ENCODE assay signal across 8 cellular contexts in the genomic region with DNA sequence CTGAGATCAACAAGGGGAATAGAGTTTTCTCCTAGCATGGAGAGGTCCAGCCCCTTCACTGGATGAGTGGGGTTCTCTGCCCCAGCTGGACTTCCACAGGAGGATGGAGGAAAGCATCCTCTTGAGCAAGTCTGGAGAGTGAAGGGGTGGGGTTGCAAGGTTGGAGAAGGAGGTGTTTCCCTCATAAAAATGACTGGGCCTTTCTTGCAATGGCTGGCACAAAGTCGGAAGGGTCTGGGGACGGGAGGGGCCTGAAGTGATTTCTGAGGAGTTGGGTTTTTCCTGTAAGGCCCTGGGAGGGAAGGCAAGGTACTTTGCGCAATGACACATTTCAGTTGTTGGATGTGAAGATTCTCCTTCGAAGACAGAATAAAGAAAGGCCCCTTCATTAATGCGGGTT. TPM values are rescaled to one million over a fixed set of nuclear protein-coding genes. Genes with fewer than 3 reads are reported as not detected.
DNase-seq lines count a peak whose midpoint lies in the region; ATAC-seq lines count a peak whose summit lies in the region.

No MANE protein-coding gene starts in this region.

- DNase-seq in astrocyte of the hippocampus (ENCODE audit: low read depth, low spot score) (peak; percentile 7), immature natural killer cell (no peak), NCI-H2081 (lab: John Stamatoyannopoulos, UW) (no peak), NCI-H1694 treated with DMSO at 0.1 percent for 48 hours (lab: John Stamatoyannopoulos, UW) (no peak), SIG-M5 treated with dmso at 0.1 percent for 504 hours (lab: John Stamatoyannopoulos, UW; ENCODE audit: unreplicated experiment) (no peak)
- no peak for DNase-seq in stimulated activated effector memory CD8-positive, alpha-beta T cell treated with anti-CD3 and anti-CD28 coated beads, Interleukin-12 subunit alpha, Interleukin-12 subunit beta, amount 100 ng/mL, for 72 hours (ENCODE audit: low spot score in 2 of 2)

- 22% methylated on average over 5 of the region's 5 CpGs for WGBS in HUES64

- H3K4me1 Mint-ChIP-seq in immature natural killer cell, result peaks cover 26 to 35% of the 10 kb centered on the region in 2 donors
- H3K4me1 Mint-ChIP-seq in stimulated activated effector memory CD8-positive, alpha-beta T cell treated with anti-CD3 and anti-CD28 coated beads, Interleukin-12 subunit alpha, Interleukin-12 subunit beta, amount 100 ng/mL, for 72 hours, result peaks cover 23% of the 10 kb centered on the region

- no peaks in the 10 kb centered on the region for H3K36me3 ChIP-seq in HUES64 (ENCODE audit: insufficient read depth, low read length)

- H3K27me3 ChIP-seq in HUES64 (ENCODE audit: insufficient read depth, low read length), result no peaks in the 10 kb centered on the region

- ATAC-seq in stimulated activated effector memory CD8-positive, alpha-beta T cell treated with anti-CD3 and anti-CD28 coated beads, Interleukin-12 subunit alpha, Interleukin-12 subunit beta, amount 100 ng/mL, for 72 hours, result no peak
- no peak for ATAC-seq in GM21447 (IDR thresholded peaks at IDR 0.05; ENCODE audit: unreplicated experiment)

- peaks cover 25% of the 10 kb centered on the region for H3K4me1 ChIP-seq in HUES64 (ENCODE audit: insufficient read depth, low read length)

- peak overlapping the region; percentile 65 to 90 (median 77) for H3K27ac Mint-ChIP-seq in immature natural killer cell
- H3K27ac Mint-ChIP-seq in stimulated activated effector memory CD8-positive, alpha-beta T cell treated with anti-CD3 and anti-CD28 coated beads, Interleukin-12 subunit alpha, Interleukin-12 subunit beta, amount 100 ng/mL, for 72 hours, result peak overlapping the region; percentile 90

- peak overlapping the region; percentile 88 to 98 (median 92) for H3K4me3 Mint-ChIP-seq in immature natural killer cell
- peak overlapping the region; percentile 88 for H3K4me3 Mint-ChIP-seq in stimulated activated effector memory CD8-positive, alpha-beta T cell treated with anti-CD3 and anti-CD28 coated beads, Interleukin-12 subunit alpha, Interleukin-12 subunit beta, amount 100 ng/mL, for 72 hours

- peaks cover 3 to 7% (median 6%) of the 10 kb centered on the region in 3 donors for H3K27me3 Mint-ChIP-seq in immature natural killer cell (ENCODE audit: low read depth in 3 of 3)

- peak overlapping the region; percentile 62 for H3K4me3 ChIP-seq in HUES64 (ENCODE audit: low read length)

- H3K9me3 ChIP-seq in HUES64 (ENCODE audit: insufficient read depth, low read depth, low read length), result no peaks in the 10 kb centered on the region

- H3K9ac ChIP-seq in HUES64 (ENCODE audit: low read depth, low read length), result peak overlapping the region; percentile 28

- peak overlapping the region; percentile 55; the same call in 1 of the 2 replicates for H3K27ac ChIP-seq in HUES64 (ENCODE audit: low read depth, low read length)

- H3K9me3 Mint-ChIP-seq in immature natural killer cell, result peaks cover 0 to 4% (median 0%) of the 10 kb centered on the region in 6 donors
- H3K9me3 Mint-ChIP-seq in stimulated activated effector memory CD8-positive, alpha-beta T cell treated with anti-CD3 and anti-CD28 coated beads, Interleukin-12 subunit alpha, Interleukin-12 subunit beta, amount 100 ng/mL, for 72 hours, result peaks cover 4% of the 10 kb centered on the region

- no peaks in the 10 kb centered on the region for H3K36me3 Mint-ChIP-seq in immature natural killer cell
- H3K36me3 Mint-ChIP-seq in stimulated activated effector memory CD8-positive, alpha-beta T cell treated with anti-CD3 and anti-CD28 coated beads, Interleukin-12 subunit alpha, Interleukin-12 subunit beta, amount 100 ng/mL, for 72 hours, result no peaks in the 10 kb centered on the region

RNA-seq across cellular contexts. Expression of a gene that starts 0.9 kb away (rescaled TPM):
- polyA plus RNA-seq in HUES64 (2013, experiment 1 of 2), result 7.7 TPM
- 9.7 TPM for polyA plus RNA-seq in HUES64 (2013, experiment 2 of 2)
- polyA plus RNA-seq in immature natural killer cell, result 1 to 10 TPM in 2 of 3 donors, not detected in 1; 1.1 to 2.5 TPM
